ENCODE assay signal across 8 cellular contexts in genomic region chr1:206864939-206865671, GRCh38. TPM values are rescaled to one million over a fixed set of nuclear protein-coding genes. Genes with fewer than 3 reads are reported as not detected.
A peak's percentile ranks its signal among the peaks of the same experiment; 100 is the strongest.
DNase-seq lines count a peak whose midpoint lies in the region; ATAC-seq, FAIRE-seq and TF ChIP-seq lines count a peak whose summit lies in the region.

Gene IL20, plus strand, starts transcription at chr1:206865623. Its CDS starts 230 bp downstream, at chr1:206865853.

- peaks cover 21 to 23% of the 10 kb centered on the region in 2 donors for H3K27me3 Mint-ChIP-seq in natural killer cell treated with Interleukin-12 subunit alpha and Interleukin-12 subunit beta and Interleukin-15 and Interleukin-18, amount 100 ng/mL, for 72 hours

- H3K4me1 Mint-ChIP-seq in natural killer cell treated with Interleukin-12 subunit alpha and Interleukin-12 subunit beta and Interleukin-15 and Interleukin-18, amount 100 ng/mL, for 72 hours (ENCODE audit: low read depth in 2 of 2) = no peaks in the 10 kb centered on the region

- H3K4me3 Mint-ChIP-seq in natural killer cell treated with Interleukin-12 subunit alpha and Interleukin-12 subunit beta and Interleukin-15 and Interleukin-18, amount 100 ng/mL, for 72 hours = no peak within 1 kb of the TSS

- DNase-seq in AML-193 (lab: John Stamatoyannopoulos, UW) = peak; percentile 70 to 73
- DNase-seq in H54 (ENCODE audit: insufficient read length, low spot score) = peak; percentile 47
- DNase-seq in NK-92 treated with Interleukin-12 subunit alpha and Interleukin-12 subunit beta, amount 100 ng/mL, for 24 hours (lab: John Stamatoyannopoulos, UW) = peak; percentile 56
- DNase-seq in activated CD8-positive, alpha-beta memory T cell treated with anti-CD3 and anti-CD28 coated beads, Interleukin-2, amount 50 U/mL, for 24 hours (ENCODE audit: extremely low read depth) = peak; percentile 78
- DNase-seq in natural killer cell treated with Interleukin-12 subunit alpha and Interleukin-12 subunit beta and Interleukin-15 and Interleukin-18, amount 100 ng/mL, for 72 hours (ENCODE audit: low spot score) = peak; percentile 80
- peak; percentile 76 for DNase-seq in stimulated activated naive CD4-positive, alpha-beta T cell treated with Interleukin-2 at 50 U/mL for 16 hours (lab: John Stamatoyannopoulos, UW)

- TF ChIP-seq POLR2A in H54 (IDR thresholded peaks at IDR 0.05; ENCODE audit: low read depth, low read length) = no peak

- no peaks in the 10 kb centered on the region for H3K9me3 Mint-ChIP-seq in natural killer cell treated with Interleukin-12 subunit alpha and Interleukin-12 subunit beta and Interleukin-15 and Interleukin-18, amount 100 ng/mL, for 72 hours

- no peaks in the 10 kb centered on the region for H3K36me3 Mint-ChIP-seq in natural killer cell treated with Interleukin-12 subunit alpha and Interleukin-12 subunit beta and Interleukin-15 and Interleukin-18, amount 100 ng/mL, for 72 hours

- peak; percentile 27 for FAIRE-seq in H54 (lab: Jason Lieb, UNC)

- ATAC-seq in esophagus mucosa (peak; percentile 90), HG02610 (IDR thresholded peaks at IDR 0.05; ENCODE audit: unreplicated experiment) (no peak)
- ATAC-seq in natural killer cell treated with Interleukin-12 subunit alpha and Interleukin-12 subunit beta and Interleukin-15 and Interleukin-18, amount 100 ng/mL, for 72 hours = peak; percentile 73

- H3K27ac Mint-ChIP-seq in natural killer cell treated with Interleukin-12 subunit alpha and Interleukin-12 subunit beta and Interleukin-15 and Interleukin-18, amount 100 ng/mL, for 72 hours = no peak within 1 kb of the TSS

RNA-seq across cellular contexts. Expression of gene IL20, which starts in this region (rescaled TPM):
- not detected for total RNA-seq in esophagus mucosa
- total RNA-seq in natural killer cell treated with Interleukin-12 subunit alpha and Interleukin-12 subunit beta and Interleukin-15 and Interleukin-18, amount 100 ng/mL, for 72 hours = not detected

Comparison
In these comparisons a context has a peak if more than half of its experiments do, and no peak if none do; other contexts are left out.
1. Peak in ATAC-seq in esophagus mucosa; RNA of the gene not detected or under 1 TPM.
2. Peak in DNase-seq and ATAC-seq in natural killer cell treated with Interleukin-12 subunit alpha and Interleukin-12 subunit beta and Interleukin-15 and Interleukin-18, amount 100 ng/mL, for 72 hours; RNA of the gene not detected or under 1 TPM.